13 cellular contexts compared by ENCODE assay signal in genomic region chr9:28289732-28290131, GRCh38.
"Had no signal": no experiment of that assay in that cellular context is flagged by ENCODE, and none has a peak within 500 bp of the region (broad histone marks: within the 10 kb centered on the region; RNA-seq: fewer than 3 reads in every experiment).

No MANE protein-coding gene starts in this region.

- DNase-seq: activated effector memory CD4-positive, alpha-beta T cell treated with Interleukin-2 at 50 U/mL for 16 hours; activated T-cell treated with anti-CD3 and anti-CD28 coated beads, Interleukin-2, amount 50 U/mL, for 24 hours; caudate nucleus; effector CD4-positive, alpha-beta T cell; left lung; stimulated activated CD4-positive, alpha-beta T cell treated with anti-CD3 and anti-CD28 coated beads, Interleukin-15, amount 100 ng/mL, for 24 hours; stimulated activated CD4-positive, alpha-beta T cell treated with anti-CD3 and anti-CD28 coated beads, Interleukin-4, amount 100 ng/mL, for 24 hours; upper lobe of right lung had no signal

- H3K36me3 ChIP-seq: gastroesophageal sphincter, left lung, upper lobe of right lung had no signal

- H3K9me3 ChIP-seq: gastroesophageal sphincter, left lung, upper lobe of right lung had no signal

- H3K4me1 ChIP-seq: gastroesophageal sphincter, left lung, upper lobe of right lung had no signal

- H3K4me3 ChIP-seq: coronary artery, gastroesophageal sphincter, left lung, upper lobe of right lung had no signal

- H3K27me3 ChIP-seq: gastroesophageal sphincter, left lung, upper lobe of right lung had no signal

- ATAC-seq: activated CD4-positive, CD25-positive, alpha-beta regulatory T cell treated with anti-CD3 and anti-CD28 coated beads, Interleukin-2, amount 50 U/mL, for 24 hours; gastroesophageal sphincter; left lung; natural killer cell treated with Interleukin-12 subunit alpha and Interleukin-12 subunit beta and Interleukin-15 and Interleukin-18, amount 100 ng/mL, for 72 hours; upper lobe of right lung had no signal

- H3K27ac ChIP-seq: coronary artery, epithelial cell of prostate, gastroesophageal sphincter, left lung, upper lobe of right lung had no signal
